In the genomic region with DNA sequence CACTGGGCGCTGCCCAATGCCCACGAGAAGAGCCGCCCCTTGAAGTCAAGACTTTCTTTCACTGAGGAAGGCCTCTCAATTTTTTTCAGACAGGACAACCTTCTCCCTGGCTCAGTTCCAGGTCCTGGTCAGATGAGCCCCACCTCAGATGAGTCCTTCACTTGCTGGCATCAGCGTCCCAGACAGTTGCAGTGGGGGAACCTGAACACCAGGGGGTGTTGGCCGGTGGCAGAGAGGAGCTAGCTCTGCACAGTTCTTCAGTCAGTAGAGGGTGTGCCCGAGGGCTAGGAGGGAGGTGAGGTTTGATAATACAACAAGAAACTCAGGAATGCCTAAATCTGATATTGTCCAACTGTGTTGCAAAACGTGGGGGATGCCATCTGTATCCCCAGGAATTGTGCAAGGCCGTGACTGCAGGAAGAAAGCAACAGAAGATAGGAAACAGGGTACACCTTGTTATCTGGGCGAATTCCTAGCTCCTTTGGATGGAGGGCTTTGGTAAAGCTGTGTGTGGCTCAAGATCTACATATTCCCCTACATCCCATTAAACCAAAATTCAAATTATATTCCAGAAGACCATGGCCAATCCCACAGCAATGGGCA, we compare ENCODE assay signal across 9 cellular contexts. TPM values are rescaled to one million over a fixed set of nuclear protein-coding genes. Genes with fewer than 3 reads are reported as not detected.
DNase-seq lines count a peak whose midpoint lies in the region; TF ChIP-seq lines count a peak whose summit lies in the region.
"Had no signal": no experiment of that assay in that cellular context is flagged by ENCODE, and none has a peak within 500 bp of the region (broad histone marks: within the 10 kb centered on the region; RNA-seq: fewer than 3 reads in every experiment).

No MANE protein-coding gene starts in this region.

- CTCF ChIA-PET in activated CD4-positive, alpha-beta memory T cell treated with anti-CD3 and anti-CD28 coated beads, Interleukin-2, amount 10 ng/mL, durations not matched to agents 7 days and 5 days (lab: Charles Lee): interaction anchor here (0.6 to 5.9 kb wide), 27 partner anchors 9 to 183 kb away, joined by 3 to 184 read pairs (median 5); partner anchors contain the start of genes CCR1, CCR2, CCR3 and CCR5

- TF ChIP-seq CTCF in endothelial cell (IDR thresholded peaks at IDR 0.05; ENCODE audit: unreplicated experiment) (peak; percentile 56), osteocyte (IDR thresholded peaks at IDR 0.05) (peak; percentile 22), vagina (IDR thresholded peaks at IDR 0.05) (peak in 2 of 3 experiments; percentile 9 to 42)

- peaks cover 4% of the 10 kb centered on the region for H3K4me1 ChIP-seq in vagina
- H3K4me1 ChIP-seq: gastrocnemius medialis had no signal

- peaks cover 48% of the 10 kb centered on the region for H3K36me3 Mint-ChIP-seq in activated CD4-positive, alpha-beta memory T cell treated with anti-CD3 and anti-CD28 coated beads, Interleukin-2, amount 10 ng/mL, durations not matched to agents 7 days and 5 days (ENCODE audit: low read depth)
- H3K36me3 Mint-ChIP-seq in endothelial cell (ENCODE audit: low read depth, unreplicated experiment) (no peaks in the 10 kb centered on the region), osteocyte (ENCODE audit: unreplicated experiment) (no peaks in the 10 kb centered on the region)

- H3K27me3 ChIP-seq in MG63: no peaks in the 10 kb centered on the region
- no peaks in the 10 kb centered on the region for H3K27me3 ChIP-seq in vagina
- H3K27me3 ChIP-seq: gastrocnemius medialis had no signal

- H3K27ac Mint-ChIP-seq in activated CD4-positive, alpha-beta memory T cell treated with anti-CD3 and anti-CD28 coated beads, Interleukin-2, amount 10 ng/mL, durations not matched to agents 7 days and 5 days: peak overlapping the region; percentile 41
- H3K27ac Mint-ChIP-seq in endothelial cell (ENCODE audit: unreplicated experiment) (no peak overlapping the region), osteocyte (ENCODE audit: unreplicated experiment) (no peak overlapping the region)

- H3K9me3 ChIP-seq in MG63: no peaks in the 10 kb centered on the region
- no peaks in the 10 kb centered on the region for H3K9me3 ChIP-seq in vagina
- H3K9me3 ChIP-seq: gastrocnemius medialis had no signal

- H3K4me3 Mint-ChIP-seq in activated CD4-positive, alpha-beta memory T cell treated with anti-CD3 and anti-CD28 coated beads, Interleukin-2, amount 10 ng/mL, durations not matched to agents 7 days and 5 days: no peak overlapping the region
- H3K4me3 Mint-ChIP-seq in endothelial cell (ENCODE audit: unreplicated experiment) (no peak overlapping the region), osteocyte (ENCODE audit: unreplicated experiment) (no peak overlapping the region)

- H3K4me3 ChIP-seq in MG63 (no peak overlapping the region), vagina (no peak overlapping the region)
- H3K4me3 ChIP-seq: gastrocnemius medialis had no signal

- POLR2A ChIA-PET in activated CD4-positive, alpha-beta memory T cell treated with anti-CD3 and anti-CD28 coated beads, Interleukin-2, amount 10 ng/mL, durations not matched to agents 7 days and 5 days (lab: Charles Lee): interaction anchor here (0.6 to 2.6 kb wide), 12 partner anchors 9 to 98 kb away, joined by 3 to 84 read pairs (median 3); partner anchors contain the start of genes CCR2 and CCR5

- intact Hi-C loops in vagina (cut with DNase I): no loop called here

- peaks cover 6% of the 10 kb centered on the region for H3K9me3 Mint-ChIP-seq in activated CD4-positive, alpha-beta memory T cell treated with anti-CD3 and anti-CD28 coated beads, Interleukin-2, amount 10 ng/mL, durations not matched to agents 7 days and 5 days
- H3K9me3 Mint-ChIP-seq in endothelial cell (ENCODE audit: unreplicated experiment): peaks cover 5% of the 10 kb centered on the region
- H3K9me3 Mint-ChIP-seq in osteocyte (ENCODE audit: unreplicated experiment): peaks cover 20% of the 10 kb centered on the region

- peak; percentile 48 for DNase-seq in NK-92 treated with Interleukin-12 subunit alpha and Interleukin-12 subunit beta, amount 100 ng/mL, for 24 hours (lab: John Stamatoyannopoulos, UW)
- no peak for DNase-seq in NK-92 (lab: John Stamatoyannopoulos, UW; ENCODE audit: unreplicated experiment)
- peak; percentile 4 for DNase-seq in MG63
- DNase-seq in activated CD4-positive, alpha-beta memory T cell treated with anti-CD3 and anti-CD28 coated beads, Interleukin-2, amount 10 ng/mL, durations not matched to agents 7 days and 5 days: peak; percentile 85
- peak; percentile 57 for DNase-seq in endothelial cell (ENCODE audit: low spot score)
- no peak for DNase-seq in osteocyte (ENCODE audit: extremely low spot score, unreplicated experiment)
- DNase-seq in vagina (ENCODE audit: extremely low spot score in 2 of 2): no peak
- DNase-seq in NCI-H748 treated with DMSO at 0.1 percent for 48 hours (lab: John Stamatoyannopoulos, UW): no peak

- no peak overlapping the region for H3K27ac ChIP-seq in vagina
- H3K27ac ChIP-seq: gastrocnemius medialis had no signal

- no peak for TF ChIP-seq POLR2A in vagina (IDR thresholded peaks at IDR 0.05)

- peaks cover 57% of the 10 kb centered on the region for H3K4me1 Mint-ChIP-seq in activated CD4-positive, alpha-beta memory T cell treated with anti-CD3 and anti-CD28 coated beads, Interleukin-2, amount 10 ng/mL, durations not matched to agents 7 days and 5 days
- H3K4me1 Mint-ChIP-seq in endothelial cell (ENCODE audit: unreplicated experiment): peaks cover 2% of the 10 kb centered on the region
- H3K4me1 Mint-ChIP-seq in osteocyte (ENCODE audit: unreplicated experiment): no peaks in the 10 kb centered on the region

- peaks cover 36% of the 10 kb centered on the region for H3K27me3 Mint-ChIP-seq in activated CD4-positive, alpha-beta memory T cell treated with anti-CD3 and anti-CD28 coated beads, Interleukin-2, amount 10 ng/mL, durations not matched to agents 7 days and 5 days
- H3K27me3 Mint-ChIP-seq in endothelial cell (ENCODE audit: unreplicated experiment): no peaks in the 10 kb centered on the region
- peaks cover 6% of the 10 kb centered on the region for H3K27me3 Mint-ChIP-seq in osteocyte (ENCODE audit: unreplicated experiment)

- H3K36me3 ChIP-seq in MG63 (no peaks in the 10 kb centered on the region), vagina (no peaks in the 10 kb centered on the region)
- H3K36me3 ChIP-seq: gastrocnemius medialis had no signal

RNA-seq across cellular contexts. Expression of gene CCR3, which starts 34.3 kb away (rescaled TPM):
- not detected in 2 replicates for total RNA-seq in MG63 (2014; rRNA removed; shearing (Covaris generic); ENCODE audit: low replicate concordance)
- total RNA-seq in activated CD4-positive, alpha-beta memory T cell treated with anti-CD3 and anti-CD28 coated beads, Interleukin-2, amount 10 ng/mL, durations not matched to agents 7 days and 5 days: 1 to 10 TPM; 1.2 to 1.9 TPM
- not detected for total RNA-seq in endothelial cell (ENCODE audit: unreplicated experiment)
- not detected in 2 replicates for total RNA-seq in osteocyte
- total RNA-seq in vagina: not detected
- total RNA-seq: gastrocnemius medialis had no signal

Comparison
In these comparisons a context has a peak if more than half of its experiments do, and no peak if none do; other contexts are left out.
1. DNase-seq: peak in NK-92 treated with Interleukin-12 subunit alpha and Interleukin-12 subunit beta, amount 100 ng/mL, for 24 hours (single experiment), MG63 (single experiment), activated CD4-positive, alpha-beta memory T cell treated with anti-CD3 and anti-CD28 coated beads, Interleukin-2, amount 10 ng/mL, durations not matched to agents 7 days and 5 days (single experiment) and endothelial cell (single experiment); none in NK-92 (single experiment), osteocyte (single experiment), vagina (0 of 2) and NCI-H748 treated with DMSO at 0.1 percent for 48 hours (single experiment).
2. Peak in every context shown above with its lines, with median percentiles within 50 percentile points of each other: CTCF ChIP-seq.